ENCODE assay signal across 19 cellular contexts in genomic region chr4:52369649-52370048, GRCh38.
DNase-seq lines count a peak whose midpoint lies in the region; ATAC-seq, FAIRE-seq and TF ChIP-seq lines count a peak whose summit lies in the region.
"Had no signal": no experiment of that assay in that cellular context is flagged by ENCODE, and none has a peak within 500 bp of the region (broad histone marks: within the 10 kb centered on the region; RNA-seq: fewer than 3 reads in every experiment).

No MANE protein-coding gene starts in this region.

- H4K20me1 ChIP-seq in BLaER1 = no peaks in the 10 kb centered on the region

- H3K36me3 Mint-ChIP-seq in HFFc6 (ENCODE audit: low read depth) (no peaks in the 10 kb centered on the region), nephron progenitor cell (ENCODE audit: low read depth) (no peaks in the 10 kb centered on the region)
- H3K36me3 Mint-ChIP-seq: CD4-positive, alpha-beta memory T cell had no signal

- no peak overlapping the region for H2AK5ac ChIP-seq in mesendoderm (ENCODE audit: low read length)

- H3K56ac ChIP-seq in mesendoderm (ENCODE audit: low read length) = no peak overlapping the region

- H4K8ac ChIP-seq in mesendoderm (ENCODE audit: low read depth, low read length) = no peak overlapping the region

- H3K9me3 ChIP-seq in BLaER1 = no peaks in the 10 kb centered on the region
- H3K9me3 ChIP-seq: BE2C had no signal

- H3K4me3 Mint-ChIP-seq in HFFc6 (no peak overlapping the region), nephron progenitor cell (no peak overlapping the region)
- H3K4me3 Mint-ChIP-seq: CD4-positive, alpha-beta memory T cell had no signal

- WGBS in mesendoderm (ENCODE audit: extremely low coverage, insufficient coverage, low lambda C conversion rate) = no CpG with 5 or more reads among the region's 1 CpG

- DNase-seq in HFFc6 = peak; percentile 7
- DNase-seq in bronchial epithelial cell (ENCODE audit: low read depth) = peak; percentile 20
- DNase-seq in mesendoderm = peak; percentile 17
- no peak for DNase-seq in NAMALWA (ENCODE audit: low spot score)
- DNase-seq in nephron progenitor cell = no peak
- DNase-seq in cortex of kidney (lab: John Stamatoyannopoulos, UW) = no peak
- DNase-seq: BE2C; Calu3; CD4-positive, alpha-beta memory T cell; EL; NCI-H1694 treated with DMSO at 0.1 percent for 48 hours; NCI-H2107; NCI-H510A; NCI-H82; RPMI8226 had no signal

- FAIRE-seq in bronchial epithelial cell (lab: Jason Lieb, UNC) = no peak
- FAIRE-seq: GM12891, H1 had no signal

- no peaks in the 10 kb centered on the region for H3K9me3 Mint-ChIP-seq in HFFc6
- H3K9me3 Mint-ChIP-seq in nephron progenitor cell = no peaks in the 10 kb centered on the region
- H3K9me3 Mint-ChIP-seq: CD4-positive, alpha-beta memory T cell had no signal

- H3K4me2 ChIP-seq in BLaER1 (peak overlapping the region; percentile 62), mesendoderm (ENCODE audit: low read length) (no peak overlapping the region)

- H3K4me1 ChIP-seq in BLaER1 = peaks cover 66% of the 10 kb centered on the region
- H3K4me1 ChIP-seq in mesendoderm (ENCODE audit: control insufficient read depth, low read depth, low read length) = no peaks in the 10 kb centered on the region
- H3K4me1 ChIP-seq: BE2C had no signal

- no peak overlapping the region for H3K23ac ChIP-seq in mesendoderm (ENCODE audit: low read length)

- no peak overlapping the region for H3K9ac ChIP-seq in BLaER1
- no peak overlapping the region for H3K9ac ChIP-seq in mesendoderm (ENCODE audit: low read length)

- no peak overlapping the region for H3K18ac ChIP-seq in mesendoderm (ENCODE audit: low read length)

- H2BK120ac ChIP-seq in mesendoderm (ENCODE audit: low read depth, low read length) = no peak overlapping the region

- no peak for ATAC-seq in GM18502 (IDR thresholded peaks at IDR 0.05; ENCODE audit: poor library complexity, unreplicated experiment)

- H4K5ac ChIP-seq in mesendoderm (ENCODE audit: low read length) = no peak overlapping the region

- 0 out of 2 replicates have a peak overlapping the region, but pooled peaks have one; percentile 20 for H3K27ac ChIP-seq in BLaER1
- no peak overlapping the region for H3K27ac ChIP-seq in mesendoderm (ENCODE audit: low read depth, low read length)

- H3K36me3 ChIP-seq in BLaER1 (no peaks in the 10 kb centered on the region), bronchial epithelial cell (ENCODE audit: control insufficient read depth, insufficient read depth, low read length) (no peaks in the 10 kb centered on the region), mesendoderm (ENCODE audit: control insufficient read depth, insufficient read depth, low read length) (no peaks in the 10 kb centered on the region)
- H3K36me3 ChIP-seq: BE2C had no signal

- no peak overlapping the region for H2BK5ac ChIP-seq in mesendoderm (ENCODE audit: low read length)

- H3K27ac Mint-ChIP-seq in HFFc6 (no peak overlapping the region), nephron progenitor cell (no peak overlapping the region)
- H3K27ac Mint-ChIP-seq: CD4-positive, alpha-beta memory T cell had no signal

- H3K79me2 ChIP-seq in mesendoderm (ENCODE audit: control insufficient read depth, insufficient read depth, low read length) = no peaks in the 10 kb centered on the region

- TF ChIP-seq CTCF in HFFc6 (IDR thresholded peaks at IDR 0.05) = no peak
- no peak for TF ChIP-seq CTCF in bronchial epithelial cell (IDR thresholded peaks at IDR 0.05; ENCODE audit: insufficient read depth, low read length, severe bottlenecking)
- TF ChIP-seq CTCF in nephron progenitor cell (IDR thresholded peaks at IDR 0.05) = no peak

- H3K27me3 Mint-ChIP-seq in HFFc6 (ENCODE audit: insufficient read depth) (peaks cover 19% of the 10 kb centered on the region), nephron progenitor cell (ENCODE audit: low read depth, poor library complexity) (no peaks in the 10 kb centered on the region)
- H3K27me3 Mint-ChIP-seq: CD4-positive, alpha-beta memory T cell had no signal

- H3K79me1 ChIP-seq in mesendoderm (ENCODE audit: low read length) = no peaks in the 10 kb centered on the region

- H2BK15ac ChIP-seq in mesendoderm (replicated peaks; ENCODE audit: low read depth) = no peak overlapping the region

- H3K4me1 Mint-ChIP-seq in HFFc6 (ENCODE audit: low read depth) = no peaks in the 10 kb centered on the region
- peaks cover 21% of the 10 kb centered on the region for H3K4me1 Mint-ChIP-seq in nephron progenitor cell
- H3K4me1 Mint-ChIP-seq: CD4-positive, alpha-beta memory T cell had no signal

- H3K27me3 ChIP-seq in BLaER1 (no peaks in the 10 kb centered on the region), bronchial epithelial cell (ENCODE audit: control insufficient read depth, insufficient read depth, low read length) (no peaks in the 10 kb centered on the region), mesendoderm (ENCODE audit: insufficient read depth, low read length, poor library complexity) (no peaks in the 10 kb centered on the region)
- H3K27me3 ChIP-seq: BE2C had no signal

- H3K4ac ChIP-seq in mesendoderm (ENCODE audit: low read depth, low read length) = no peak overlapping the region

- no peak overlapping the region for H3K4me3 ChIP-seq in BLaER1
- H3K4me3 ChIP-seq in bronchial epithelial cell (ENCODE audit: low read depth, low read length) = no peak overlapping the region
- H3K4me3 ChIP-seq in mesendoderm (ENCODE audit: low read length) = no peak overlapping the region

Comparison
In these comparisons a context has a peak if more than half of its experiments do, and no peak if none do; other contexts are left out.
1. DNase-seq: peak in HFFc6 (single experiment), bronchial epithelial cell (single experiment) and mesendoderm (single experiment); none in NAMALWA (single experiment), nephron progenitor cell (single experiment) and cortex of kidney (single experiment).